In genomic region chr10:8444630-8445029, GRCh38 we compare ENCODE assay signal across 10 cellular contexts.
DNase-seq lines count a peak whose midpoint lies in the region; ATAC-seq and TF ChIP-seq lines count a peak whose summit lies in the region.
"Had no signal": no experiment of that assay in that cellular context is flagged by ENCODE, and none has a peak within 500 bp of the region (broad histone marks: within the 10 kb centered on the region; RNA-seq: fewer than 3 reads in every experiment).

No MANE protein-coding gene starts in this region.

- intact Hi-C loops in right cardiac atrium (cut with DNase I) = no loop called here
- intact Hi-C loops in upper lobe of right lung (cut with DNase I) = no loop called here

- H4K20me1 ChIP-seq in MM.1S (ENCODE audit: insufficient read depth, low read length) = no peaks in the 10 kb centered on the region

- WGBS in right cardiac atrium = 19% methylated on average over 7 of the region's 7 CpGs

- H3K27me3 ChIP-seq in right cardiac atrium (ENCODE audit: control insufficient read depth, insufficient read depth) (no peaks in the 10 kb centered on the region), right atrium auricular region (no peaks in the 10 kb centered on the region), upper lobe of right lung (peaks cover 4% of the 10 kb centered on the region), MM.1S (replicated peaks; ENCODE audit: insufficient read depth, low read length) (no peaks in the 10 kb centered on the region)

- ATAC-seq in right cardiac atrium (no peak), upper lobe of right lung (peak; percentile 34)
- ATAC-seq: Panc1 had no signal

- TF ChIP-seq CTCF in right atrium auricular region (IDR thresholded peaks at IDR 0.05) = no peak
- peak; percentile 8 for TF ChIP-seq CTCF in upper lobe of right lung (IDR thresholded peaks at IDR 0.05)
- TF ChIP-seq CTCF in MM.1S (IDR thresholded peaks at IDR 0.05; ENCODE audit: low read length) = no peak

- H3K27ac ChIP-seq in right cardiac atrium (ENCODE audit: low read length) (no peak overlapping the region), right atrium auricular region (no peak overlapping the region), upper lobe of right lung (no peak overlapping the region), MM.1S (ENCODE audit: low read length) (no peak overlapping the region)

- no peak overlapping the region for H2AFZ ChIP-seq in MM.1S (ENCODE audit: low read length)

- no peaks in the 10 kb centered on the region for H3K9me2 ChIP-seq in MM.1S (replicated peaks; ENCODE audit: insufficient read depth, low read length)

- no peak overlapping the region for H3K9ac ChIP-seq in MM.1S (ENCODE audit: low read length)

- H3K9me3 ChIP-seq in right cardiac atrium (ENCODE audit: control insufficient read depth, low read length) (no peaks in the 10 kb centered on the region), right atrium auricular region (no peaks in the 10 kb centered on the region), upper lobe of right lung (no peaks in the 10 kb centered on the region), MM.1S (replicated peaks; ENCODE audit: insufficient read depth, low read length) (no peaks in the 10 kb centered on the region)

- no peak overlapping the region for H3K4me3 ChIP-seq in right cardiac atrium (ENCODE audit: low read length)
- H3K4me3 ChIP-seq in right atrium auricular region = no peak overlapping the region
- H3K4me3 ChIP-seq in upper lobe of right lung = no peak overlapping the region
- H3K4me3 ChIP-seq in MM.1S (ENCODE audit: low read length) = no peak overlapping the region

- no peaks in the 10 kb centered on the region for H3F3A ChIP-seq in MM.1S (ENCODE audit: insufficient read depth, low read length)

- H3K4me1 ChIP-seq in right cardiac atrium (ENCODE audit: control insufficient read depth, insufficient read depth, low read length) (no peaks in the 10 kb centered on the region), right atrium auricular region (no peaks in the 10 kb centered on the region), upper lobe of right lung (no peaks in the 10 kb centered on the region), MM.1S (ENCODE audit: low read length) (no peaks in the 10 kb centered on the region)

- no peak overlapping the region for H3K4me2 ChIP-seq in MM.1S (ENCODE audit: low read depth, low read length)

- H3K36me3 ChIP-seq in right atrium auricular region (no peaks in the 10 kb centered on the region), upper lobe of right lung (no peaks in the 10 kb centered on the region), MM.1S (replicated peaks; ENCODE audit: insufficient read depth, low read length) (no peaks in the 10 kb centered on the region)

- DNase-seq in right cardiac atrium = peak in 2 of 3 donors; percentile 13 to 44
- no peak for DNase-seq in right atrium auricular region (ENCODE audit: low spot score)
- peak in 2 of 3 experiments; percentile 4 to 19 for DNase-seq in activated CD8-positive, alpha-beta memory T cell treated with anti-CD3 and anti-CD28 coated beads for 48 hours (ENCODE audit: low read depth in 2 of 3, low spot score in 2 of 3)
- peak; percentile 73 for DNase-seq in islet precursor cell
- DNase-seq in upper lobe of right lung = no peak
- DNase-seq in MM.1S = no peak
- no peak for DNase-seq in superior temporal gyrus (ENCODE audit: extremely low spot score)
- DNase-seq in KG1 (lab: John Stamatoyannopoulos, UW) = no peak
- DNase-seq: foreskin fibroblast had no signal

- H3K79me2 ChIP-seq in MM.1S (ENCODE audit: low read length) = no peaks in the 10 kb centered on the region

Comparison
In these comparisons a context has a peak if more than half of its experiments do, and no peak if none do; other contexts are left out.
1. DNase-seq: peak in right cardiac atrium (2 of 3), activated CD8-positive, alpha-beta memory T cell treated with anti-CD3 and anti-CD28 coated beads for 48 hours (2 of 3) and islet precursor cell (single experiment); none in right atrium auricular region (single experiment), upper lobe of right lung (single experiment), MM.1S (single experiment), superior temporal gyrus (single experiment) and KG1 (single experiment).